20 cellular contexts compared by ENCODE assay signal in the genomic region with DNA sequence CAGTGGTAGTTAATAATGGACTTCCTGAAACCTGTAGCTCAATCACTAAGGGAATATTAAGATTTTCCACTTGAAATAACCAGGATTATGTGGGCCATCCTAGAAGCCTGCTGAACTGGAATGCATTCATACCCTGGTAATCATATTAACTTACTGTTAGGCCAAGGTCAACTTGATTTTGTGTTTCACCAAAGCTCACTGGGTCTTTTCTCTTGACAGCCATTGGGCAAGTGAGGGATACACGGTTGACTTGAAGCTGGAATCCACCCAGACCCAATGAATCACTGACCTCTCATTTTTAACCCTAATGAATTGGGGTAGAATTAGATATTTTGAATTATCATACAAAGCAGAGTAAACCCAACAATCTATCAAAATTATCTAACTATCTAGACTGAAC.
A peak's percentile ranks its signal among the peaks of the same experiment; 100 is the strongest.
DNase-seq lines count a peak whose midpoint lies in the region; ATAC-seq and TF ChIP-seq lines count a peak whose summit lies in the region.
"Had no signal": no experiment of that assay in that cellular context is flagged by ENCODE, and none has a peak within 500 bp of the region (broad histone marks: within the 10 kb centered on the region; RNA-seq: fewer than 3 reads in every experiment).

No MANE protein-coding gene starts in this region.

- intact Hi-C loops in left ventricle myocardium superior (cut with micrococcal nuclease): no loop called here

- no peaks in the 10 kb centered on the region for H3K4me1 ChIP-seq in HAP-1
- H3K4me1 ChIP-seq: left lung, upper lobe of right lung had no signal

- in situ Hi-C loops in ACHN (cut with HindIII; ENCODE audit: low pct_ligation_motif_present, low pct_unique_long_range_greater_than_20kb, low sequenced_read_pairs) (no loop called here), HAP-1 (cut with MboI; ENCODE audit: low sequenced_read_pairs) (no loop called here)

- H3K4me3 ChIP-seq in choroid plexus epithelial cell (ENCODE audit: low read depth, low read length) (no peak overlapping the region), HAP-1 (no peak overlapping the region)
- H3K4me3 ChIP-seq: left lung, prostate gland, upper lobe of right lung had no signal

- no peaks in the 10 kb centered on the region for H3K36me3 ChIP-seq in HAP-1 (replicated peaks)
- H3K36me3 ChIP-seq: left lung, prostate gland, upper lobe of right lung, WERI-Rb-1 had no signal

- peaks cover 9% of the 10 kb centered on the region for H3K27me3 ChIP-seq in HAP-1 (ENCODE audit: low read depth)
- H3K27me3 ChIP-seq: left lung, upper lobe of right lung had no signal

- TF ChIP-seq CTCF in choroid plexus epithelial cell (conservative IDR thresholded peaks at IDR 0.05; ENCODE audit: low read depth, low read length): no peak

- no peaks in the 10 kb centered on the region; the same call in 1 of the 2 replicates for H3K9me3 ChIP-seq in HAP-1
- H3K9me3 ChIP-seq: left lung, prostate gland, upper lobe of right lung had no signal

- peak; percentile 94 for DNase-seq in ACHN
- DNase-seq in NCI-H226: peak; percentile 48
- peak; percentile 36 for DNase-seq in choroid plexus epithelial cell (ENCODE audit: low read depth)
- peak; percentile 89 for DNase-seq in kidney glomerular epithelial cell (lab: John Stamatoyannopoulos, UW)
- DNase-seq in left ventricle myocardium superior: no peak
- no peak for DNase-seq in NCI-H1105 (lab: John Stamatoyannopoulos, UW)
- DNase-seq in HAP-1 (ENCODE audit: low spot score in 2 of 2): no peak
- DNase-seq: activated CD4-positive, alpha-beta memory T cell treated with anti-CD3 and anti-CD28 coated beads, Interleukin-2, amount 10 ng/mL, durations not matched to agents 7 days and 5 days; activated T-cell treated with anti-CD3 and anti-CD28 coated beads, Interleukin-2, amount 50 U/mL, for 48 hours; CD8-positive, alpha-beta memory T cell; GOT3; hypothalamus; left lung; NCI-H1436 treated with DMSO at 0.1 percent for 48 hours; NCI-H345; stimulated activated naive CD8-positive, alpha-beta T cell treated with anti-CD3 and anti-CD28 coated beads, Interleukin-15, Interleukin-2, amounts not matched to agents 100 U/mL and 50 U/mL, for 24 hours; upper lobe of right lung; WERI-Rb-1 had no signal

- no peak for ATAC-seq in HG02610 (IDR thresholded peaks at IDR 0.05; ENCODE audit: unreplicated experiment)
- no peak for ATAC-seq in left ventricle myocardium superior
- ATAC-seq: left lung, upper lobe of right lung had no signal

Comparison
In these comparisons a context has a peak if more than half of its experiments do, and no peak if none do; other contexts are left out.
1. DNase-seq: peak in ACHN (single experiment), NCI-H226 (single experiment), choroid plexus epithelial cell (single experiment) and kidney glomerular epithelial cell (single experiment); none in left ventricle myocardium superior (single experiment), NCI-H1105 (single experiment) and HAP-1 (0 of 2).